In genomic region chr3:103440539-103441113, GRCh38 we compare ENCODE assay signal across 10 cellular contexts.
A peak's percentile ranks its signal among the peaks of the same experiment; 100 is the strongest.
DNase-seq lines count a peak whose midpoint lies in the region; ATAC-seq and TF ChIP-seq lines count a peak whose summit lies in the region.
"Had no signal": no experiment of that assay in that cellular context is flagged by ENCODE, and none has a peak within 500 bp of the region (broad histone marks: within the 10 kb centered on the region; RNA-seq: fewer than 3 reads in every experiment).

No MANE protein-coding gene starts in this region.

- H3K4me1 ChIP-seq in A673 (ENCODE audit: insufficient read depth, low read length, poor library complexity, severe bottlenecking): peaks cover 20% of the 10 kb centered on the region
- no peaks in the 10 kb centered on the region for H3K4me1 ChIP-seq in adipocyte (ENCODE audit: control insufficient read depth, insufficient read depth, low read length)
- H3K4me1 ChIP-seq: upper lobe of left lung had no signal

- DNase-seq in A673 (ENCODE audit: low spot score) (peak; percentile 66), adipocyte (ENCODE audit: low read depth) (peak; percentile 8), HCEC 1CT (no peak), NCI-H2081 treated with DMSO at 0.1 percent for 48 hours (lab: John Stamatoyannopoulos, UW) (no peak)
- no peak for DNase-seq in stimulated activated CD4-positive, alpha-beta T cell treated with anti-CD3 and anti-CD28 coated beads, Interleukin-1b, Interleukin-23, amount 100 ng/mL, for 48 hours
- DNase-seq: upper lobe of left lung had no signal

- BruUV-seq in A673 (replicated peaks; lab: Mats Ljungman, UMichigan): no TSS peak

- no peak overlapping the region for H3K9ac ChIP-seq in adipocyte (ENCODE audit: low read length)

- H3K4me3 ChIP-seq in A673 (ENCODE audit: low read depth, low read length, poor library complexity, severe bottlenecking) (no peak overlapping the region), adipocyte (ENCODE audit: low read length) (no peak overlapping the region)
- H3K4me3 ChIP-seq: upper lobe of left lung had no signal

- no peaks in the 10 kb centered on the region for H3K36me3 ChIP-seq in A673 (ENCODE audit: insufficient read depth, low read length, poor library complexity, severe bottlenecking)
- H3K36me3 ChIP-seq in adipocyte (ENCODE audit: control insufficient read depth, insufficient read depth, low read length, severe bottlenecking): no peaks in the 10 kb centered on the region
- H3K36me3 ChIP-seq: neutrophil, upper lobe of left lung had no signal

- intact Hi-C loops in A673 (cut with micrococcal nuclease; ENCODE audit: unreplicated experiment): no loop called here

- ATAC-seq in GM19372 (IDR thresholded peaks at IDR 0.05; ENCODE audit: low read depth, unreplicated experiment): peak; percentile 65
- peak; percentile 90 for ATAC-seq in HG03439 (IDR thresholded peaks at IDR 0.05; ENCODE audit: unreplicated experiment)
- ATAC-seq in HG03108 (IDR thresholded peaks at IDR 0.05; ENCODE audit: unreplicated experiment): no peak

- POLR2A ChIA-PET in A673 (lab: Charles Lee; ENCODE audit: low non-redundant PET): no interaction called here

- TF ChIP-seq CTCF in A673 (conservative IDR thresholded peaks at IDR 0.05; ENCODE audit: low read depth, low read length): peak; percentile 60

- no peak overlapping the region for H3K27ac ChIP-seq in A673 (ENCODE audit: low read depth, low read length, poor library complexity, severe bottlenecking)
- H3K27ac ChIP-seq: neutrophil, upper lobe of left lung had no signal

- CTCF ChIA-PET in A673 (lab: Charles Lee): interaction anchor here (0.6 kb wide), 1 partner anchor 385 kb away, joined by 3 read pairs; no protein-coding TSS in a partner anchor

- H3K27me3 ChIP-seq in A673 (replicated peaks; ENCODE audit: insufficient read depth, low read depth, low read length, poor library complexity) (no peaks in the 10 kb centered on the region), adipocyte (replicated peaks; ENCODE audit: control insufficient read depth, insufficient read depth, low read length) (no peaks in the 10 kb centered on the region)
- H3K27me3 ChIP-seq: neutrophil, upper lobe of left lung had no signal

- H3K9me3 ChIP-seq in A673 (ENCODE audit: low read depth, low read length, poor library complexity, severe bottlenecking) (peaks cover 22% of the 10 kb centered on the region), adipocyte (ENCODE audit: control insufficient read depth, low read length) (peaks cover 6% of the 10 kb centered on the region)
- H3K9me3 ChIP-seq: neutrophil had no signal

Comparison
In these comparisons a context has a peak if more than half of its experiments do, and no peak if none do; other contexts are left out.
1. DNase-seq: peak in A673 (single experiment) and adipocyte (single experiment); none in stimulated activated CD4-positive, alpha-beta T cell treated with anti-CD3 and anti-CD28 coated beads, Interleukin-1b, Interleukin-23, amount 100 ng/mL, for 48 hours (single experiment), HCEC 1CT (single experiment) and NCI-H2081 treated with DMSO at 0.1 percent for 48 hours (single experiment).